ENCODE assay signal across 7 cellular contexts in the genomic region with DNA sequence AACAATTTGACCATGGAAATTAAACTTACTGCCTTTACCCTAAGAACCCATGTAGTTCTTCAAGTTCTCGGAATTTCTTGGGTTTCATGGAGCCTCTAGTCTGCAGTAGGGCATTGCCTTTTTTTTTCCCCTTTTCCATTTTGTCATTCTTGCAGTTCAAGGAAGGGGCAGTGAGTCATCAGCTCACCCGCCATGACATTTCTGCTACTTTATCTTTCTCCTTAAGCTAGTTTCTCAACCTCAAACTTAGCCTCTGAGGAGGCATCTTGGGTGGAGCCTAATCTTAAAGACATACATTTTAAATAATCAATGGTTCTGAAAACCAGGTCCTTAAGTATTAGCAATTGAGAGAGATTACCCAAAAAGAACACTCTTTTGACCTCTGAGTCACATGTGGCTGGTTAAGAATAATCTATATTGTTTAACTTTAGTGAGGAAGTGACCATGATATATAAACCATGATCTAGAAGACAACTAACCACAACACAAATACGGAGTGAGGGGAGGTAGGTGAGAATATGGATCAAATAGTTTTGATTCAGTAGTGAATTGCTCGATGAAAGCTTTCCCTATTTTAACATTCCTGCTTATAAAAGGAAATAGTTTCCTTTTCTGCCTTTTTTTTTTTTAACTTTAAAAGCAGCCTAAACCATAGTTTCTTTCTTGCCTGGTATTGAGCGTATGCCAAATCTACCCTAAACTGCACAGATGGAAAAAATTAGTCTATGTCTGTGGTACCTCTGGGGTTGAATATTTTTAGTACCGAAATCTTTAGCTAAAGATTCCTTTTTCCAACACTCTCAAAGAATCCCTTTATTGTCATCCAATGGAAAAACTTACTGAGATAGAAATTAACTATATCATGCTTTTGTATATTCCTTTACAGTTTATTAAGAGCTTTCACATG. TPM values are rescaled to one million over a fixed set of nuclear protein-coding genes. Genes with fewer than 3 reads are reported as not detected.
DNase-seq lines count a peak whose midpoint lies in the region; ATAC-seq and TF ChIP-seq lines count a peak whose summit lies in the region.
"Not testable (repeated sequence)": the region's sequence is repeated elsewhere in the genome, so short reads cannot be mapped to it uniquely, and the experiment has no call there.
"Had no signal": no experiment of that assay in that cellular context is flagged by ENCODE, and none has a peak within 500 bp of the region (broad histone marks: within the 10 kb centered on the region; RNA-seq: fewer than 3 reads in every experiment).

No MANE protein-coding gene starts in this region.

- H3K27ac Mint-ChIP-seq in activated naive CD4-positive, alpha-beta T cell treated with anti-CD3 and anti-CD28 coated beads, Interleukin-2, amount 50 U/mL, for 72 hours; stimulated activated naive B cell treated with anti-CD40 and anti-IgM and Interleukin-4, amounts not matched to agents 10 μg/mL and 1 μg/mL and 100 μg/mL, for 72 hours: not testable (repeated sequence)

- not testable (repeated sequence) for H3K4me1 ChIP-seq in PC-3 (ENCODE audit: insufficient read depth, low read length); lung (ENCODE audit: control insufficient read depth in 2 of 2, insufficient read depth in 2 of 2, low read length in 2 of 2)

- H3F3A ChIP-seq in PC-3 (ENCODE audit: low read length, unreplicated experiment): not testable (repeated sequence)

- H3K27me3 Mint-ChIP-seq in stimulated activated naive B cell treated with anti-CD40 and anti-IgM and Interleukin-4, amounts not matched to agents 10 μg/mL and 1 μg/mL and 100 μg/mL, for 72 hours: not testable (repeated sequence)

- not testable (repeated sequence) for H3K79me2 ChIP-seq in PC-3 (ENCODE audit: low read length)

- H3K9me3 ChIP-seq in PC-3 (ENCODE audit: low read length); lung (ENCODE audit: control insufficient read depth in 2 of 2, insufficient read depth in 1 of 2, low read length in 1 of 2): not testable (repeated sequence)

- intact Hi-C loops in PC-3 (cut with micrococcal nuclease); left cardiac atrium (cut with DNase I): not testable (repeated sequence)

- H3K36me3 Mint-ChIP-seq in activated naive CD4-positive, alpha-beta T cell treated with anti-CD3 and anti-CD28 coated beads, Interleukin-2, amount 50 U/mL, for 72 hours; stimulated activated naive B cell treated with anti-CD40 and anti-IgM and Interleukin-4, amounts not matched to agents 10 μg/mL and 1 μg/mL and 100 μg/mL, for 72 hours: not testable (repeated sequence)

- H4K20me1 ChIP-seq in PC-3 (ENCODE audit: low read length): not testable (repeated sequence)

- not testable (repeated sequence) for TF ChIP-seq CTCF in PC-3 (conservative IDR thresholded peaks at IDR 0.05; ENCODE audit: low read depth, low read length); lung (IDR thresholded peaks at IDR 0.05; ENCODE audit: control extremely low read depth, extremely low read depth)

- not testable (repeated sequence) for H3K36me3 ChIP-seq in PC-3 (ENCODE audit: low read depth, low read length); lung (ENCODE audit: control insufficient read depth in 2 of 2, insufficient read depth in 2 of 2, low read length in 2 of 2)

- not testable (repeated sequence) for H3K4me2 ChIP-seq in PC-3 (ENCODE audit: low read length)

- not testable (repeated sequence) for DNase-seq in PC-3; activated naive CD4-positive, alpha-beta T cell treated with anti-CD3 and anti-CD28 coated beads, Interleukin-2, amount 50 U/mL, for 72 hours (ENCODE audit: low spot score in 2 of 2); left cardiac atrium; lung (ENCODE audit: low spot score); stimulated activated naive B cell treated with anti-CD40 and anti-IgM and Interleukin-4, amounts not matched to agents 10 μg/mL and 1 μg/mL and 100 μg/mL, for 72 hours

- not testable (repeated sequence) for H3K9me2 ChIP-seq in PC-3 (replicated peaks; ENCODE audit: low read length)

- POLR2A ChIA-PET in PC-3 (lab: Charles Lee; ENCODE audit: unreplicated experiment): not testable (repeated sequence)

- not testable (repeated sequence) for H2AFZ ChIP-seq in PC-3 (ENCODE audit: low read length)

- CTCF ChIA-PET in PC-3 (lab: Charles Lee): not testable (repeated sequence)

- not testable (repeated sequence) for BruUV-seq in PC-3 (replicated peaks; lab: Mats Ljungman, UMichigan)

- not testable (repeated sequence) for H3K4me3 ChIP-seq in PC-3 (ENCODE audit: low read length); lung

- not testable (repeated sequence) for H3K4me3 Mint-ChIP-seq in stimulated activated naive B cell treated with anti-CD40 and anti-IgM and Interleukin-4, amounts not matched to agents 10 μg/mL and 1 μg/mL and 100 μg/mL, for 72 hours

- not testable (repeated sequence) for H3K9ac ChIP-seq in PC-3 (ENCODE audit: low read length)

- not testable (repeated sequence) for H3K4me1 Mint-ChIP-seq in stimulated activated naive B cell treated with anti-CD40 and anti-IgM and Interleukin-4, amounts not matched to agents 10 μg/mL and 1 μg/mL and 100 μg/mL, for 72 hours

- ATAC-seq in PC-3 (peak; percentile 74), left cardiac atrium (peak; percentile 53), lung (ENCODE audit: insufficient read depth, low FRiP score) (peak; percentile 29)
- ATAC-seq in activated CD4-positive, CD25-positive, alpha-beta regulatory T cell treated with anti-CD3 and anti-CD28 coated beads, Interleukin-2, amount 50 U/mL, for 24 hours: peak; percentile 56 to 59
- peak; percentile 30 to 56 for ATAC-seq in activated naive CD4-positive, alpha-beta T cell treated with anti-CD3 and anti-CD28 coated beads, Interleukin-2, amount 50 U/mL, for 72 hours
- ATAC-seq in stimulated activated naive B cell treated with anti-CD40 and anti-IgM and Interleukin-4, amounts not matched to agents 10 μg/mL and 1 μg/mL and 100 μg/mL, for 72 hours (replicated peaks): peak; percentile 36 to 54

- not testable (repeated sequence) for H3K9me3 Mint-ChIP-seq in activated naive CD4-positive, alpha-beta T cell treated with anti-CD3 and anti-CD28 coated beads, Interleukin-2, amount 50 U/mL, for 72 hours; stimulated activated naive B cell treated with anti-CD40 and anti-IgM and Interleukin-4, amounts not matched to agents 10 μg/mL and 1 μg/mL and 100 μg/mL, for 72 hours

- H3K27me3 ChIP-seq in PC-3 (ENCODE audit: low read length); lung (ENCODE audit: control insufficient read depth, insufficient read depth): not testable (repeated sequence)

- WGBS in lung, 2 donors: no CpG with 5 or more reads among the region's 6 CpGs

- H3K27ac ChIP-seq in PC-3 (ENCODE audit: low read length); lung (ENCODE audit: low read depth in 1 of 2, low read length in 1 of 2): not testable (repeated sequence)

RNA-seq across cellular contexts. Expression of gene FAM72D, which starts 20.1 kb away (rescaled TPM):
- 7.8 and 10.7 TPM in 2 replicates for total RNA-seq in PC-3 (2014; rRNA removed)
- 10 to 100 TPM; 18.1 to 32.4 TPM for total RNA-seq in activated naive CD4-positive, alpha-beta T cell treated with anti-CD3 and anti-CD28 coated beads, Interleukin-2, amount 50 U/mL, for 72 hours
- total RNA-seq in left cardiac atrium: under 1 TPM; 0.09 to 0.13 TPM
- under 1 TPM; 0.52 to 0.60 TPM for total RNA-seq in lung
- under 1 TPM; 0.35 to 0.41 TPM for polyA plus RNA-seq in lung
- total RNA-seq: CD4-positive, alpha-beta T cell had no signal

RNA-seq across cellular contexts. Expression of gene SRGAP2B, which starts 20.7 kb away (rescaled TPM):
- total RNA-seq in PC-3 (2014; rRNA removed): 14.3 and 15.6 TPM in 2 replicates
- 10 to 100 TPM; 24.4 to 50.1 TPM for total RNA-seq in activated naive CD4-positive, alpha-beta T cell treated with anti-CD3 and anti-CD28 coated beads, Interleukin-2, amount 50 U/mL, for 72 hours
- total RNA-seq in left cardiac atrium: 10 to 100 TPM; 17.7 to 20.6 TPM
- total RNA-seq in lung: 10 to 100 TPM; 33.2 to 49.8 TPM
- 10 to 100 TPM in 1 of 2 donors, 1 to 10 TPM in 1; 5.8 to 17.5 TPM for polyA plus RNA-seq in lung
